Comparison of ENCODE assay signal across 8 cellular contexts in genomic region chr7:45088821-45089313, GRCh38. TPM values are rescaled to one million over a fixed set of nuclear protein-coding genes. Genes with fewer than 3 reads are reported as not detected.
DNase-seq lines count a peak whose midpoint lies in the region; ATAC-seq, FAIRE-seq and TF ChIP-seq lines count a peak whose summit lies in the region.

NACAD (minus strand) TSS chr7:45088969; CDS start chr7:45088894, 75 bp downstream.

- peaks cover 26% of the 10 kb centered on the region for H3K27me3 Mint-ChIP-seq in activated T-helper 2 cell treated with anti-CD3 and anti-CD28 coated beads, Interferon-gamma antibody, Interleukin-2, Interleukin-4, amounts not matched to agents 10 μg/mL and 5 μg/mL and 100 μg/mL, durations not matched to agents 14 hours and 24 hours and 36 hours (ENCODE audit: low read depth)

- in situ Hi-C loops in ACHN (cut with HindIII; ENCODE audit: low pct_ligation_motif_present, low pct_unique_long_range_greater_than_20kb, low sequenced_read_pairs): no loop called here

- H3K27ac Mint-ChIP-seq in activated T-helper 2 cell treated with anti-CD3 and anti-CD28 coated beads, Interferon-gamma antibody, Interleukin-2, Interleukin-4, amounts not matched to agents 10 μg/mL and 5 μg/mL and 100 μg/mL, durations not matched to agents 14 hours and 24 hours and 36 hours: no peak within 1 kb of the TSS

- H3K9me3 ChIP-seq in neuron (ENCODE audit: low read length): no peaks in the 10 kb centered on the region

- H3K27me3 ChIP-seq in neuron (ENCODE audit: insufficient read depth, low read length): no peaks in the 10 kb centered on the region

- H3K4me1 ChIP-seq in neuron (ENCODE audit: insufficient read depth, low read length): peaks cover 8% of the 10 kb centered on the region

- TF ChIP-seq POLR2A in H54 (IDR thresholded peaks at IDR 0.05; ENCODE audit: low read depth, low read length): peak; percentile 71

- no peak for FAIRE-seq in H54 (lab: Jason Lieb, UNC)

- H3K36me3 ChIP-seq in neuron (ENCODE audit: insufficient read depth, low read length): peaks cover 6% of the 10 kb centered on the region

- intact Hi-C loops in activated T-helper 2 cell treated with anti-CD3 and anti-CD28 coated beads, Interferon-gamma antibody, Interleukin-2, Interleukin-4, amounts not matched to agents 10 μg/mL and 5 μg/mL and 100 μg/mL, durations not matched to agents 14 hours and 24 hours and 36 hours (cut with micrococcal nuclease): no loop called here

- peak within 1 kb of the TSS; percentile 76 for H3K4me3 ChIP-seq in neuron (ENCODE audit: low read length)

- peaks cover 4% of the 10 kb centered on the region for H3K9me3 Mint-ChIP-seq in activated T-helper 2 cell treated with anti-CD3 and anti-CD28 coated beads, Interferon-gamma antibody, Interleukin-2, Interleukin-4, amounts not matched to agents 10 μg/mL and 5 μg/mL and 100 μg/mL, durations not matched to agents 14 hours and 24 hours and 36 hours

- DNase-seq in ACHN (peak; percentile 68), H54 (ENCODE audit: insufficient read length, low spot score) (no peak), glomerular visceral epithelial cell (ENCODE audit: extremely low spot score) (peak; percentile 15), HPDE6-E6E7 (ENCODE audit: extremely low spot score) (no peak)
- no peak for DNase-seq in activated T-helper 2 cell treated with anti-CD3 and anti-CD28 coated beads, Interferon-gamma antibody, Interleukin-2, Interleukin-4, amounts not matched to agents 10 μg/mL and 5 μg/mL and 100 μg/mL, durations not matched to agents 14 hours and 24 hours and 36 hours (ENCODE audit: low spot score)

- H2AFZ ChIP-seq in neuron (ENCODE audit: low read depth, low read length): peak within 1 kb of the TSS; percentile 95

- H3K4me1 Mint-ChIP-seq in activated T-helper 2 cell treated with anti-CD3 and anti-CD28 coated beads, Interferon-gamma antibody, Interleukin-2, Interleukin-4, amounts not matched to agents 10 μg/mL and 5 μg/mL and 100 μg/mL, durations not matched to agents 14 hours and 24 hours and 36 hours (ENCODE audit: low read depth): peaks cover 9% of the 10 kb centered on the region

- H3K36me3 Mint-ChIP-seq in activated T-helper 2 cell treated with anti-CD3 and anti-CD28 coated beads, Interferon-gamma antibody, Interleukin-2, Interleukin-4, amounts not matched to agents 10 μg/mL and 5 μg/mL and 100 μg/mL, durations not matched to agents 14 hours and 24 hours and 36 hours (ENCODE audit: low read depth): peaks cover 3% of the 10 kb centered on the region

- no peak for ATAC-seq in HG03342 (IDR thresholded peaks at IDR 0.05; ENCODE audit: unreplicated experiment)
- ATAC-seq in HG03460 (IDR thresholded peaks at IDR 0.05; ENCODE audit: unreplicated experiment): no peak

- H3K4me3 Mint-ChIP-seq in activated T-helper 2 cell treated with anti-CD3 and anti-CD28 coated beads, Interferon-gamma antibody, Interleukin-2, Interleukin-4, amounts not matched to agents 10 μg/mL and 5 μg/mL and 100 μg/mL, durations not matched to agents 14 hours and 24 hours and 36 hours (ENCODE audit: low read depth): peak within 1 kb of the TSS; percentile 64

RNA-seq across cellular contexts. Expression of gene NACAD, which starts in this region (rescaled TPM):
- 0.30 and 0.52 TPM in 2 replicates for total RNA-seq in activated T-helper 2 cell treated with anti-CD3 and anti-CD28 coated beads, Interferon-gamma antibody, Interleukin-2, Interleukin-4, amounts not matched to agents 10 μg/mL and 5 μg/mL and 100 μg/mL, durations not matched to agents 14 hours and 24 hours and 36 hours

Comparison
In these comparisons a context has a peak if more than half of its experiments do, and no peak if none do; other contexts are left out.
1. DNase-seq: peak in ACHN (single experiment) and glomerular visceral epithelial cell (single experiment); none in H54 (single experiment), activated T-helper 2 cell treated with anti-CD3 and anti-CD28 coated beads, Interferon-gamma antibody, Interleukin-2, Interleukin-4, amounts not matched to agents 10 μg/mL and 5 μg/mL and 100 μg/mL, durations not matched to agents 14 hours and 24 hours and 36 hours (single experiment) and HPDE6-E6E7 (single experiment).